8 cellular contexts compared by ENCODE assay signal in the genomic region with DNA sequence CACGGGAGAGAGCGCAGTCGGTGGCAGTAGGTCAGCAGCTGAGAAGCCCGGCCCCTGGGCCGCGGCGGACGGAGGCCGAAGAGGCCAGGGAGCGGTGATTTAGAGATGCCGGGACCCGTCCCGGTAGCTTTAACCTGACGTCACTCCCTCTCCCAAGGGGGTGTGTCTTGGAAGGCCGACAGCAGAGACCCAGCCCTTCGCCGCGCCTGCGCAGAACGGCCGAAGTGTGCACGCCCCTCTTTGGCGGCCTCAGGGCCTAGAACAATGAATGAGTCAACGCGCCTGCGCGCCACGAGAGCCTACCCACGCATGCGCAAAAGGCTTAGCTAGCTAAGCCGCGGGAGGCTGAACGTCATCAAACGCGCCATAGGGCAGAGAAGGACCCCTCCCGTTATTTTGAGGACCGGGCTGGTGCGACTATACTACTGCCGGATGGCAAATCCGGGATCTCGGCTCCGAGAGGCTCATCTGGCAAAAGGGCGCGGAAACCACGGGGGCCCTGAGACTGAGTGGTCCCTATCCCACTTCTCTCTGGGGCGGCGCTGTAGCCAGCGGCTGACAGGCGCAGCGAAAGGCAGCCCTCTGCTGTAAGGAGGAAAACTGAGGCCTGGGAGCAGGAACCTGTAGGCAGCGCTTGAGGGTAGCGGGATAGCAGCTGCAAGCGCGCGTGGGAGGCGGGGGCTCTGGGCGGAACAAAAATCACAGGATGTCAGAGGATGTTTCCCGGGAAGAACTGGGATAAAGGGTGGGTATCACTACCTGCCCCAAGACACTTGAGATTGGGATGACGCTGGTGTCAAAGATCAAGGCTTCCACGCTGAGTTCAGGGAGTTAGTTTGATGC. TPM values are rescaled to one million over a fixed set of nuclear protein-coding genes. Genes with fewer than 3 reads are reported as not detected.
DNase-seq lines count a peak whose midpoint lies in the region; ATAC-seq and TF ChIP-seq lines count a peak whose summit lies in the region.

A gene with protein sequence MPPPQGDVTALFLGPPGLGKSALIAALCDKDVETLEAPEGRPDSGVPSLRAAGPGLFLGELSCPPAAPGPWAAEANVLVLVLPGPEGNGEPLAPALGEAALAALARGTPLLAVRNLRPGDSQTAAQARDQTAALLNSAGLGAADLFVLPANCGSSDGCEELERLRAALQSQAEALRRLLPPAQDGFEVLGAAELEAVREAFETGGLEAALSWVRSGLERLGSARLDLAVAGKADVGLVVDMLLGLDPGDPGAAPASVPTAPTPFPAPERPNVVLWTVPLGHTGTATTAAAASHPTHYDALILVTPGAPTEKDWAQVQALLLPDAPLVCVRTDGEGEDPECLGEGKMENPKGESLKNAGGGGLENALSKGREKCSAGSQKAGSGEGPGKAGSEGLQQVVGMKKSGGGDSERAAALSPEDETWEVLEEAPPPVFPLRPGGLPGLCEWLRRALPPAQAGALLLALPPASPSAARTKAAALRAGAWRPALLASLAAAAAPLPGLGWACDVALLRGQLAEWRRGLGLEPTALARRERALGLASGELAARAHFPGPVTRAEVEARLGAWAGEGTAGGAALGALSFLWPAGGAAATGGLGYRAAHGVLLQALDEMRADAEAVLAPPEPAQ (minus strand): TSS at position 136 of the 843 bp plus-strand sequence. CDS start 796 bp downstream, outside the sequence.
A gene with protein sequence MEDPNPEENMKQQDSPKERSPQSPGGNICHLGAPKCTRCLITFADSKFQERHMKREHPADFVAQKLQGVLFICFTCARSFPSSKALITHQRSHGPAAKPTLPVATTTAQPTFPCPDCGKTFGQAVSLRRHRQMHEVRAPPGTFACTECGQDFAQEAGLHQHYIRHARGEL (plus strand): TSS at position 597 of the 843 bp plus-strand sequence. CDS start 514 bp downstream, outside the sequence.

- in situ Hi-C loops in KBM-7 (cut with MboI; ENCODE audit: low pct_unique_long_range_greater_than_20kb, low sequenced_read_pairs): no loop called here

- ATAC-seq in GM21717 (IDR thresholded peaks at IDR 0.05; ENCODE audit: unreplicated experiment): peak; percentile 61

- H3K27ac Mint-ChIP-seq in activated T-cell treated with anti-CD3 and anti-CD28 coated beads, Interleukin-2, amount 50 U/mL, for 24 hours: peak within 1 kb of the TSS; percentile 100

- no peaks in the 10 kb centered on the region for H3K27me3 Mint-ChIP-seq in activated T-cell treated with anti-CD3 and anti-CD28 coated beads, Interleukin-2, amount 50 U/mL, for 24 hours

- DNase-seq in DMS153 treated with DMSO at 0.1 percent for 48 hours (lab: John Stamatoyannopoulos, UW; ENCODE audit: unreplicated experiment) (peak; percentile 98), KBM-7 (peak; percentile 99), epithelial cell of proximal tubule (ENCODE audit: low read depth) (peak; percentile 92), mucosa of gallbladder (ENCODE audit: low spot score) (peak; percentile 100)
- peak; percentile 100 for DNase-seq in activated T-cell treated with anti-CD3 and anti-CD28 coated beads, Interleukin-2, amount 50 U/mL, for 24 hours
- peak; percentile 100 for DNase-seq in stimulated activated CD8-positive, alpha-beta memory T cell treated with anti-CD3 and anti-CD28 coated beads, Interleukin-4, amount 100 ng/mL, for 4 hours (ENCODE audit: low read depth in 2 of 2, low spot score in 1 of 2)

- H3K9me3 Mint-ChIP-seq in activated T-cell treated with anti-CD3 and anti-CD28 coated beads, Interleukin-2, amount 50 U/mL, for 24 hours: no peaks in the 10 kb centered on the region

- TF ChIP-seq CTCF in epithelial cell of proximal tubule (conservative IDR thresholded peaks at IDR 0.05; ENCODE audit: low read depth, low read length): no peak

- peaks cover 85% of the 10 kb centered on the region for H3K36me3 Mint-ChIP-seq in activated T-cell treated with anti-CD3 and anti-CD28 coated beads, Interleukin-2, amount 50 U/mL, for 24 hours (ENCODE audit: low read depth)

- peak within 1 kb of the TSS; percentile 80 for H3K4me3 ChIP-seq in epithelial cell of proximal tubule (ENCODE audit: low read depth, low read length)

- H3K4me1 Mint-ChIP-seq in activated T-cell treated with anti-CD3 and anti-CD28 coated beads, Interleukin-2, amount 50 U/mL, for 24 hours (ENCODE audit: low read depth): peaks cover 39% of the 10 kb centered on the region

- peak within 1 kb of the TSS; percentile 100 for H3K4me3 Mint-ChIP-seq in activated T-cell treated with anti-CD3 and anti-CD28 coated beads, Interleukin-2, amount 50 U/mL, for 24 hours

TF ChIP-seq in PFSK-1, 5 proteins besides CTCF, POLR2A, EP300 and RAD21:
- TF ChIP-seq, protein P1, sequence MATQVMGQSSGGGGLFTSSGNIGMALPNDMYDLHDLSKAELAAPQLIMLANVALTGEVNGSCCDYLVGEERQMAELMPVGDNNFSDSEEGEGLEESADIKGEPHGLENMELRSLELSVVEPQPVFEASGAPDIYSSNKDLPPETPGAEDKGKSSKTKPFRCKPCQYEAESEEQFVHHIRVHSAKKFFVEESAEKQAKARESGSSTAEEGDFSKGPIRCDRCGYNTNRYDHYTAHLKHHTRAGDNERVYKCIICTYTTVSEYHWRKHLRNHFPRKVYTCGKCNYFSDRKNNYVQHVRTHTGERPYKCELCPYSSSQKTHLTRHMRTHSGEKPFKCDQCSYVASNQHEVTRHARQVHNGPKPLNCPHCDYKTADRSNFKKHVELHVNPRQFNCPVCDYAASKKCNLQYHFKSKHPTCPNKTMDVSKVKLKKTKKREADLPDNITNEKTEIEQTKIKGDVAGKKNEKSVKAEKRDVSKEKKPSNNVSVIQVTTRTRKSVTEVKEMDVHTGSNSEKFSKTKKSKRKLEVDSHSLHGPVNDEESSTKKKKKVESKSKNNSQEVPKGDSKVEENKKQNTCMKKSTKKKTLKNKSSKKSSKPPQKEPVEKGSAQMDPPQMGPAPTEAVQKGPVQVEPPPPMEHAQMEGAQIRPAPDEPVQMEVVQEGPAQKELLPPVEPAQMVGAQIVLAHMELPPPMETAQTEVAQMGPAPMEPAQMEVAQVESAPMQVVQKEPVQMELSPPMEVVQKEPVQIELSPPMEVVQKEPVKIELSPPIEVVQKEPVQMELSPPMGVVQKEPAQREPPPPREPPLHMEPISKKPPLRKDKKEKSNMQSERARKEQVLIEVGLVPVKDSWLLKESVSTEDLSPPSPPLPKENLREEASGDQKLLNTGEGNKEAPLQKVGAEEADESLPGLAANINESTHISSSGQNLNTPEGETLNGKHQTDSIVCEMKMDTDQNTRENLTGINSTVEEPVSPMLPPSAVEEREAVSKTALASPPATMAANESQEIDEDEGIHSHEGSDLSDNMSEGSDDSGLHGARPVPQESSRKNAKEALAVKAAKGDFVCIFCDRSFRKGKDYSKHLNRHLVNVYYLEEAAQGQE (IDR thresholded peaks at IDR 0.05; ENCODE audit: insufficient read depth in 1 of 2, low read depth in 2 of 2, low read length in 2 of 2): no peak
- TF ChIP-seq TAF1 (IDR thresholded peaks at IDR 0.05; ENCODE audit: borderline replicate concordance, insufficient read depth, low read length) (no peak; the same call in 1 of the 2 replicates), POLR2AphosphoS5 (IDR thresholded peaks at IDR 0.05; ENCODE audit: low read depth, low read length) (peak; percentile 52; the same call in 1 of the 2 replicates), FOXP2 (optimal IDR thresholded peaks at IDR 0.05; ENCODE audit: borderline replicate concordance, extremely low read depth, extremely low read length, insufficient read depth) (peak; percentile 36), SIN3A (IDR thresholded peaks at IDR 0.05; ENCODE audit: borderline replicate concordance, insufficient read depth, low read length) (peak; percentile 79; the same call in 1 of the 2 replicates)
TF ChIP-seq in PFSK-1: peak in this region for 3.

RNA-seq across cellular contexts. Expression of the first gene that starts in this region (rescaled TPM):
- 3.6 TPM for polyA plus RNA-seq in PFSK-1 (2012; ENCODE audit: insufficient read length, low read depth)
- total RNA-seq in epithelial cell of proximal tubule (20.8 and 21.3 TPM in 2 replicates), mucosa of gallbladder (35.7 TPM)

RNA-seq across cellular contexts. Expression of the second gene that starts in this region (rescaled TPM):
- polyA plus RNA-seq in PFSK-1 (2012; ENCODE audit: insufficient read length, low read depth): 28.1 TPM
- total RNA-seq in epithelial cell of proximal tubule (6.9 and 10.9 TPM in 2 replicates), mucosa of gallbladder (17.9 TPM)

Comparison
In these comparisons a context has a peak if more than half of its experiments do, and no peak if none do; other contexts are left out.
1. Peak in every context shown above with its lines: DNase-seq, ATAC-seq and H3K4me3 ChIP-seq.